Comparison of ENCODE assay signal across 15 cellular contexts in genomic region chr21:43986544-43987451, GRCh38.
DNase-seq lines count a peak whose midpoint lies in the region; ATAC-seq lines count a peak whose summit lies in the region.
"Had no signal": no experiment of that assay in that cellular context is flagged by ENCODE, and none has a peak within 500 bp of the region (broad histone marks: within the 10 kb centered on the region; RNA-seq: fewer than 3 reads in every experiment).

No MANE protein-coding gene starts in this region.

- H3K4me1 Mint-ChIP-seq in stimulated activated memory B cell treated with anti-CD40 and anti-IgM and Interleukin-4, amounts not matched to agents 10 μg/mL and 1 μg/mL and 100 μg/mL, for 72 hours, result peaks cover 13% of the 10 kb centered on the region

- H3K9me3 Mint-ChIP-seq in stimulated activated memory B cell treated with anti-CD40 and anti-IgM and Interleukin-4, amounts not matched to agents 10 μg/mL and 1 μg/mL and 100 μg/mL, for 72 hours, result no peaks in the 10 kb centered on the region

- ATAC-seq in HG02938 (IDR thresholded peaks at IDR 0.05; ENCODE audit: unreplicated experiment), result no peak
- ATAC-seq in HG03196 (IDR thresholded peaks at IDR 0.05; ENCODE audit: unreplicated experiment), result no peak
- ATAC-seq in stimulated activated memory B cell treated with anti-CD40 and anti-IgM and Interleukin-4, amounts not matched to agents 10 μg/mL and 1 μg/mL and 100 μg/mL, for 72 hours, result no peak
- ATAC-seq: activated CD4-positive, CD25-positive, alpha-beta regulatory T cell treated with anti-CD3 and anti-CD28 coated beads, Interleukin-2, amount 50 U/mL, for 24 hours had no signal

- H3K36me3 ChIP-seq in ES-I3 (ENCODE audit: insufficient read depth, low read length), result no peaks in the 10 kb centered on the region

- no peaks in the 10 kb centered on the region for H3K9me3 ChIP-seq in ES-I3 (ENCODE audit: control insufficient read depth, insufficient read depth, low read length)
- H3K9me3 ChIP-seq: ascending aorta, sigmoid colon had no signal

- H3K27ac Mint-ChIP-seq in stimulated activated memory B cell treated with anti-CD40 and anti-IgM and Interleukin-4, amounts not matched to agents 10 μg/mL and 1 μg/mL and 100 μg/mL, for 72 hours, result no peak overlapping the region
- H3K27ac Mint-ChIP-seq: T-helper 17 cell had no signal

- H3K36me3 Mint-ChIP-seq in stimulated activated memory B cell treated with anti-CD40 and anti-IgM and Interleukin-4, amounts not matched to agents 10 μg/mL and 1 μg/mL and 100 μg/mL, for 72 hours, result peaks cover 11% of the 10 kb centered on the region

- DNase-seq in NCI-H2171 treated with DMSO at 0.1 percent for 48 hours (lab: John Stamatoyannopoulos, UW) (peak; percentile 39), epidermal melanocyte (ENCODE audit: insufficient read length, low spot score) (peak; percentile 86), putamen (ENCODE audit: low spot score) (peak; percentile 82)
- DNase-seq: Calu3, GOT3, NCI-H1092, NCI-H2107, sigmoid colon, T-helper 17 cell had no signal

- peaks cover 5% of the 10 kb centered on the region for H3K4me1 ChIP-seq in ES-I3 (ENCODE audit: insufficient read depth, low read length)
- H3K4me1 ChIP-seq: ascending aorta, sigmoid colon had no signal

- no peak overlapping the region for H3K4me3 Mint-ChIP-seq in stimulated activated memory B cell treated with anti-CD40 and anti-IgM and Interleukin-4, amounts not matched to agents 10 μg/mL and 1 μg/mL and 100 μg/mL, for 72 hours
- H3K4me3 Mint-ChIP-seq: T-helper 17 cell had no signal

- H3K9ac ChIP-seq in ES-I3 (ENCODE audit: low read depth, low read length), result 0 out of 2 replicates have a peak overlapping the region, but pooled peaks have one; percentile 21

- H3K27me3 Mint-ChIP-seq in stimulated activated memory B cell treated with anti-CD40 and anti-IgM and Interleukin-4, amounts not matched to agents 10 μg/mL and 1 μg/mL and 100 μg/mL, for 72 hours, result peaks cover 17% of the 10 kb centered on the region
- H3K27me3 Mint-ChIP-seq: T-helper 17 cell had no signal
